21 cellular contexts compared by ENCODE assay signal in genomic region chr10:11712761-11713160, GRCh38. TPM values are rescaled to one million over a fixed set of nuclear protein-coding genes. Genes with fewer than 3 reads are reported as not detected.
DNase-seq lines count a peak whose midpoint lies in the region; ATAC-seq and TF ChIP-seq lines count a peak whose summit lies in the region.
"Had no signal": no experiment of that assay in that cellular context is flagged by ENCODE, and none has a peak within 500 bp of the region (broad histone marks: within the 10 kb centered on the region; RNA-seq: fewer than 3 reads in every experiment).

No MANE protein-coding gene starts in this region.

- TF ChIP-seq CTCF in cardiac fibroblast (IDR thresholded peaks at IDR 0.05; ENCODE audit: low read depth, low read length) (no peak), GM20000 (IDR thresholded peaks at IDR 0.05; ENCODE audit: extremely low read depth, missing control alignments) (no peak)

- peaks cover 16% of the 10 kb centered on the region for H3K4me1 ChIP-seq in mesodermal cell (ENCODE audit: control insufficient read depth, insufficient read depth, low read length, poor library complexity, severe bottlenecking)

- ATAC-seq in stimulated activated naive CD8-positive, alpha-beta T cell treated with anti-CD3 and anti-CD28 coated beads, Interleukin-15, Interleukin-2, amounts not matched to agents 100 U/mL and 50 U/mL, for 24 hours = no peak
- no peak for ATAC-seq in GM18511 (IDR thresholded peaks at IDR 0.05; ENCODE audit: unreplicated experiment)

- no peak overlapping the region for H3K4me3 ChIP-seq in cardiac fibroblast (replicated peaks in 1 of 2; ENCODE audit: low read depth in 2 of 2, low read length in 2 of 2)
- no peak overlapping the region for H3K4me3 ChIP-seq in mesodermal cell (ENCODE audit: extremely low read depth, insufficient read depth, low read length, poor library complexity, severe bottlenecking)

- H3K4me3 Mint-ChIP-seq in stimulated activated naive CD8-positive, alpha-beta T cell treated with anti-CD3 and anti-CD28 coated beads, Interleukin-15, Interleukin-2, amounts not matched to agents 100 ng/mL and 50 ng/mL, for 24 hours = no peak overlapping the region
- H3K4me3 Mint-ChIP-seq: H9 had no signal

- peak overlapping the region; percentile 36 for H3K27ac Mint-ChIP-seq in stimulated activated naive CD8-positive, alpha-beta T cell treated with anti-CD3 and anti-CD28 coated beads, Interleukin-15, Interleukin-2, amounts not matched to agents 100 ng/mL and 50 ng/mL, for 24 hours
- H3K27ac Mint-ChIP-seq: CD4-positive, CD25-positive, alpha-beta regulatory T cell had no signal

- H3K4me1 Mint-ChIP-seq in stimulated activated naive CD8-positive, alpha-beta T cell treated with anti-CD3 and anti-CD28 coated beads, Interleukin-15, Interleukin-2, amounts not matched to agents 100 ng/mL and 50 ng/mL, for 24 hours (ENCODE audit: low read depth) = peaks cover 31% of the 10 kb centered on the region

- H3K9me3 ChIP-seq in mesodermal cell (ENCODE audit: control insufficient read depth, low read length) = no peaks in the 10 kb centered on the region

- H3K27ac ChIP-seq in mesodermal cell (ENCODE audit: low read depth, low read length, severe bottlenecking) = peak overlapping the region; percentile 66
- H3K27ac ChIP-seq: 22Rv1 had no signal

- WGBS in mesodermal cell (ENCODE audit: insufficient coverage in 2 of 2), 2 experiments = 87 to 89% methylated on average over 5 of the region's 7 CpGs

- no peak for DNase-seq in stimulated activated naive CD8-positive, alpha-beta T cell treated with anti-CD3 and anti-CD28 coated beads, Interleukin-15, Interleukin-2, amounts not matched to agents 100 U/mL and 50 U/mL, for 24 hours
- DNase-seq in cardiac fibroblast (ENCODE audit: low read depth in 2 of 2) (peak; percentile 29 to 46), NK-92 (lab: John Stamatoyannopoulos, UW; ENCODE audit: unreplicated experiment) (no peak), GM20000 (ENCODE audit: low spot score) (no peak), NCI-H1694 treated with DMSO at 0.1 percent for 48 hours (lab: John Stamatoyannopoulos, UW) (no peak)
- DNase-seq: CD4-positive, CD25-positive, alpha-beta regulatory T cell; DMS153; EL; H9; MM.1S; NCI-H1092; NCI-H146; NCI-H2081 treated with DMSO at 0.1 percent for 48 hours; NCI-H446 treated with DMSO at 0.1 percent for 48 hours; NK-92 treated with Interleukin-12 subunit alpha and Interleukin-12 subunit beta, amount 100 ng/mL, for 24 hours; Right ventricle myocardium superior had no signal

- peaks cover 62% of the 10 kb centered on the region for H3K27me3 Mint-ChIP-seq in stimulated activated naive CD8-positive, alpha-beta T cell treated with anti-CD3 and anti-CD28 coated beads, Interleukin-15, Interleukin-2, amounts not matched to agents 100 ng/mL and 50 ng/mL, for 24 hours
- H3K27me3 Mint-ChIP-seq: IgD-negative memory B cell had no signal

- H3K36me3 ChIP-seq in mesodermal cell (ENCODE audit: control insufficient read depth, insufficient read depth, low read length) = no peaks in the 10 kb centered on the region

- peaks cover 3% of the 10 kb centered on the region for H3K9me3 Mint-ChIP-seq in stimulated activated naive CD8-positive, alpha-beta T cell treated with anti-CD3 and anti-CD28 coated beads, Interleukin-15, Interleukin-2, amounts not matched to agents 100 ng/mL and 50 ng/mL, for 24 hours

- no peaks in the 10 kb centered on the region for H3K36me3 Mint-ChIP-seq in stimulated activated naive CD8-positive, alpha-beta T cell treated with anti-CD3 and anti-CD28 coated beads, Interleukin-15, Interleukin-2, amounts not matched to agents 100 ng/mL and 50 ng/mL, for 24 hours (ENCODE audit: low read depth)
- H3K36me3 Mint-ChIP-seq: CD4-positive, CD25-positive, alpha-beta regulatory T cell; IgD-negative memory B cell had no signal

RNA-seq across cellular contexts. Expression of gene ECHDC3, which starts 29.4 kb away (rescaled TPM):
- polyA plus RNA-seq in mesodermal cell (2013, experiment 1 of 2) = 5.0 TPM
- polyA plus RNA-seq in mesodermal cell (2013, experiment 2 of 2) = 4.0 TPM

Comparison
In these comparisons a context has a peak if more than half of its experiments do, and no peak if none do; other contexts are left out.
1. DNase-seq: peak in cardiac fibroblast (2 of 2); none in stimulated activated naive CD8-positive, alpha-beta T cell treated with anti-CD3 and anti-CD28 coated beads, Interleukin-15, Interleukin-2, amounts not matched to agents 100 U/mL and 50 U/mL, for 24 hours (single experiment), NK-92 (single experiment), GM20000 (single experiment) and NCI-H1694 treated with DMSO at 0.1 percent for 48 hours (single experiment).